ENCODE assay signal across 1 cellular context in the genomic region with DNA sequence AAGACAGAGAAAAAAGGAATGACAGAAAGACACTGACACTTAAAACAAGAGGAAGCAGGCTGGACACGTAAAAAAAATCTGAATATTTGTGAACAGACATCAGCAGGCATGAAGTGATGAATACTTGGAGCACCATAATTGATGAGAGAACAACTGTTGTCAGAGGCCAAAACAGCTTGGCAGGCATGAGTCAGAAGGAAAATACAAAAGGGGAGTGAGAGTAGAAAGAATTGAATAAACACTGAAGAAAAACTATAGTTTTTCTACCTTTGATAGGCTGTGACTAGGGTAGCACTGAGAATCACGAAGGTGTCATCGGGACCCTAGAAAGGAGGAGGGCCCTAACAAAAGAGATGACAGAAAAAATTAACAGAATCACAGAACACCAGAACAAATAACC.
TF ChIP-seq lines count a peak whose summit lies in the region.

No MANE protein-coding gene starts in this region.

TF ChIP-seq in SK-N-SH treated with all-trans-retinoic acid at 6 μM for 48 hours, 23 proteins besides CTCF, POLR2A, EP300 and RAD21 (continued from another document):
- TF ChIP-seq RARB (CRISPR knock-in tag; IDR thresholded peaks at IDR 0.05) (no peak), ZC3H10 (CRISPR knock-in tag; IDR thresholded peaks at IDR 0.05) (no peak), ZNF8 (CRISPR knock-in tag; IDR thresholded peaks at IDR 0.05) (no peak), SNAI2 (CRISPR knock-in tag; IDR thresholded peaks at IDR 0.05) (no peak), TOX (CRISPR knock-in tag; IDR thresholded peaks at IDR 0.05; ENCODE audit: borderline replicate concordance) (no peak)
